Comparison of ENCODE assay signal across 1 cellular context in genomic region chr2:217820066-217820819, GRCh38.
TF ChIP-seq lines count a peak whose summit lies in the region.

No MANE protein-coding gene starts in this region.

TF ChIP-seq in H1, 55 proteins besides CTCF, POLR2A, EP300 and RAD21:
- no peak for TF ChIP-seq HDAC6 (IDR thresholded peaks at IDR 0.05; ENCODE audit: low read depth, low read length)
- no peak for TF ChIP-seq POLR2AphosphoS5 (IDR thresholded peaks at IDR 0.05; ENCODE audit: low read depth, low read length)
- TF ChIP-seq KDM5A (IDR thresholded peaks at IDR 0.05; ENCODE audit: low read length), result no peak
